In the genomic region with DNA sequence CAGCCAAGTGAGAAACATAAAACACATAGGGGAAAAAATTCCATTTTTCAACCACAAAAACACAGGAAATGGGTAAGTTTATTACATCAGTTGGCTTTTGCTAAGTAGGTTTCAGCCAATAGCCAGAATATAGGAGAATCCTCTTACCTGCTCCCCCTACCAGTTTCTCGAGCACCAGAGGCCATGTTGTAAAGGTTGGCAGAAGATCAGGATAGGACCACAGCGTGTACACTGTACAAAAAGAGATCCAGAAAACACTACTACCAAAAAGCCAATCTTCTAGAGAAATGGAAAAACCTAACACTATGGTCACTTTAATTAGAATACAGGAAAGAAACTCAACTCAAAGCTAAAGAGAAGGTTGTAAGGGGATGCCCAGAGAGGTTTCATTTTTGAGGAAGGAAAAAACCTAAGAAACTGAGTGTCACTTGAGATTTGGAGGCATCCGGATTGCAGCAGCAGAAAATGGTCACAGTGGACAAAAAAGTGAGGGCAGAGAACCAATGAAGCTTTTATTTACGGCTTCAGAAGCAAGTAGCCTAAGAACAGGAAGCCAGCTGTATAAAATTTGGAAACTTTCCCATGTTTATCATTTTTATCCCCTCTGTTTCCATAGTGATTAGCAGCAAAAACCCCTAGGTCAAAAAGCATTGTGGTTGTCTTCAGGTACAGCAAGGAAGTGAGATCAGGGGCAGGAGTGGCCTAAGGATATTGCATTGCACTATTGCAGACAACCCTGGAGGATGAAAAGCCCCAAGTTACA, we compare ENCODE assay signal across 1 cellular context.
TF ChIP-seq lines count a peak whose summit lies in the region.

No MANE protein-coding gene starts in this region.

TF ChIP-seq in GM12878, 131 proteins besides CTCF, POLR2A, EP300 and RAD21 (continued from another document and continues in another):
- TF ChIP-seq RAD51 (IDR thresholded peaks at IDR 0.05) (no peak), TCF12 (IDR thresholded peaks at IDR 0.05; ENCODE audit: low read depth, low read length) (no peak), STAT1 (conservative IDR thresholded peaks at IDR 0.05) (no peak), CHD2 (IDR thresholded peaks at IDR 0.05; ENCODE audit: borderline replicate concordance, low read depth, low read length) (no peak), ETV6 (conservative IDR thresholded peaks at IDR 0.05 in 1 of 2, IDR thresholded peaks at IDR 0.05 in 1 of 2; ENCODE audit: borderline replicate concordance in 1 of 2, low read depth in 1 of 2) (0 out of 4 replicates have a peak, but pooled peaks of 1 of the 2 experiments have one; percentile 4), YBX1 (IDR thresholded peaks at IDR 0.05) (no peak), ZNF384 (IDR thresholded peaks at IDR 0.05; ENCODE audit: borderline replicate concordance, low read depth, low read length) (no peak), MTA3 (IDR thresholded peaks at IDR 0.05; ENCODE audit: borderline replicate concordance, low read length) (no peak), RUNX3 (IDR thresholded peaks at IDR 0.05; ENCODE audit: low read length) (peak; percentile 84), BRCA1 (IDR thresholded peaks at IDR 0.05; ENCODE audit: low read depth, low read length) (no peak), PAX8 (IDR thresholded peaks at IDR 0.05) (no peak), NFYA (IDR thresholded peaks at IDR 0.05; ENCODE audit: borderline replicate concordance, low read depth, low read length) (no peak), NR2C2 (IDR thresholded peaks at IDR 0.05; ENCODE audit: borderline replicate concordance, control insufficient read depth, insufficient read length, low read depth) (no peak), RELA (IDR thresholded peaks at IDR 0.05; ENCODE audit: borderline replicate concordance, partially characterized antibody) (no peak), YY1 (IDR thresholded peaks at IDR 0.05; ENCODE audit: low read depth, low read length) (no peak), SREBF1 (IDR thresholded peaks at IDR 0.05; ENCODE audit: low read length) (no peak), SREBF2 (IDR thresholded peaks at IDR 0.05; ENCODE audit: low read length) (no peak), RFX5 (IDR thresholded peaks at IDR 0.05; ENCODE audit: low read depth, low read length) (no peak), POLR2AphosphoS2 (IDR thresholded peaks at IDR 0.05; ENCODE audit: low read depth, low read length) (no peak), FOXK2 (IDR thresholded peaks at IDR 0.05) (no peak), RCOR1 (conservative IDR thresholded peaks at IDR 0.05; ENCODE audit: low read depth, low read length) (no peak)
- TF ChIP-seq, protein P1, sequence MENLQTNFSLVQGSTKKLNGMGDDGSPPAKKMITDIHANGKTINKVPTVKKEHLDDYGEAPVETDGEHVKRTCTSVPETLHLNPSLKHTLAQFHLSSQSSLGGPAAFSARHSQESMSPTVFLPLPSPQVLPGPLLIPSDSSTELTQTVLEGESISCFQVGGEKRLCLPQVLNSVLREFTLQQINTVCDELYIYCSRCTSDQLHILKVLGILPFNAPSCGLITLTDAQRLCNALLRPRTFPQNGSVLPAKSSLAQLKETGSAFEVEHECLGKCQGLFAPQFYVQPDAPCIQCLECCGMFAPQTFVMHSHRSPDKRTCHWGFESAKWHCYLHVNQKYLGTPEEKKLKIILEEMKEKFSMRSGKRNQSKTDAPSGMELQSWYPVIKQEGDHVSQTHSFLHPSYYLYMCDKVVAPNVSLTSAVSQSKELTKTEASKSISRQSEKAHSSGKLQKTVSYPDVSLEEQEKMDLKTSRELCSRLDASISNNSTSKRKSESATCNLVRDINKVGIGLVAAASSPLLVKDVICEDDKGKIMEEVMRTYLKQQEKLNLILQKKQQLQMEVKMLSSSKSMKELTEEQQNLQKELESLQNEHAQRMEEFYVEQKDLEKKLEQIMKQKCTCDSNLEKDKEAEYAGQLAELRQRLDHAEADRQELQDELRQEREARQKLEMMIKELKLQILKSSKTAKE (IDR thresholded peaks at IDR 0.05; ENCODE audit: low read depth, poor library complexity, severe bottlenecking), result peak; percentile 27
- TF ChIP-seq, protein P2, sequence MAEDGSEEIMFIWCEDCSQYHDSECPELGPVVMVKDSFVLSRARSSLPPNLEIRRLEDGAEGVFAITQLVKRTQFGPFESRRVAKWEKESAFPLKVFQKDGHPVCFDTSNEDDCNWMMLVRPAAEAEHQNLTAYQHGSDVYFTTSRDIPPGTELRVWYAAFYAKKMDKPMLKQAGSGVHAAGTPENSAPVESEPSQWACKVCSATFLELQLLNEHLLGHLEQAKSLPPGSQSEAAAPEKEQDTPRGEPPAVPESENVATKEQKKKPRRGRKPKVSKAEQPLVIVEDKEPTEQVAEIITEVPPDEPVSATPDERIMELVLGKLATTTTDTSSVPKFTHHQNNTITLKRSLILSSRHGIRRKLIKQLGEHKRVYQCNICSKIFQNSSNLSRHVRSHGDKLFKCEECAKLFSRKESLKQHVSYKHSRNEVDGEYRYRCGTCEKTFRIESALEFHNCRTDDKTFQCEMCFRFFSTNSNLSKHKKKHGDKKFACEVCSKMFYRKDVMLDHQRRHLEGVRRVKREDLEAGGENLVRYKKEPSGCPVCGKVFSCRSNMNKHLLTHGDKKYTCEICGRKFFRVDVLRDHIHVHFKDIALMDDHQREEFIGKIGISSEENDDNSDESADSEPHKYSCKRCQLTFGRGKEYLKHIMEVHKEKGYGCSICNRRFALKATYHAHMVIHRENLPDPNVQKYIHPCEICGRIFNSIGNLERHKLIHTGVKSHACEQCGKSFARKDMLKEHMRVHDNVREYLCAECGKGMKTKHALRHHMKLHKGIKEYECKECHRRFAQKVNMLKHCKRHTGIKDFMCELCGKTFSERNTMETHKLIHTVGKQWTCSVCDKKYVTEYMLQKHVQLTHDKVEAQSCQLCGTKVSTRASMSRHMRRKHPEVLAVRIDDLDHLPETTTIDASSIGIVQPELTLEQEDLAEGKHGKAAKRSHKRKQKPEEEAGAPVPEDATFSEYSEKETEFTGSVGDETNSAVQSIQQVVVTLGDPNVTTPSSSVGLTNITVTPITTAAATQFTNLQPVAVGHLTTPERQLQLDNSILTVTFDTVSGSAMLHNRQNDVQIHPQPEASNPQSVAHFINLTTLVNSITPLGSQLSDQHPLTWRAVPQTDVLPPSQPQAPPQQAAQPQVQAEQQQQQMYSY (CRISPR knock-in tag; IDR thresholded peaks at IDR 0.05), result no peak
- TF ChIP-seq, protein P3, sequence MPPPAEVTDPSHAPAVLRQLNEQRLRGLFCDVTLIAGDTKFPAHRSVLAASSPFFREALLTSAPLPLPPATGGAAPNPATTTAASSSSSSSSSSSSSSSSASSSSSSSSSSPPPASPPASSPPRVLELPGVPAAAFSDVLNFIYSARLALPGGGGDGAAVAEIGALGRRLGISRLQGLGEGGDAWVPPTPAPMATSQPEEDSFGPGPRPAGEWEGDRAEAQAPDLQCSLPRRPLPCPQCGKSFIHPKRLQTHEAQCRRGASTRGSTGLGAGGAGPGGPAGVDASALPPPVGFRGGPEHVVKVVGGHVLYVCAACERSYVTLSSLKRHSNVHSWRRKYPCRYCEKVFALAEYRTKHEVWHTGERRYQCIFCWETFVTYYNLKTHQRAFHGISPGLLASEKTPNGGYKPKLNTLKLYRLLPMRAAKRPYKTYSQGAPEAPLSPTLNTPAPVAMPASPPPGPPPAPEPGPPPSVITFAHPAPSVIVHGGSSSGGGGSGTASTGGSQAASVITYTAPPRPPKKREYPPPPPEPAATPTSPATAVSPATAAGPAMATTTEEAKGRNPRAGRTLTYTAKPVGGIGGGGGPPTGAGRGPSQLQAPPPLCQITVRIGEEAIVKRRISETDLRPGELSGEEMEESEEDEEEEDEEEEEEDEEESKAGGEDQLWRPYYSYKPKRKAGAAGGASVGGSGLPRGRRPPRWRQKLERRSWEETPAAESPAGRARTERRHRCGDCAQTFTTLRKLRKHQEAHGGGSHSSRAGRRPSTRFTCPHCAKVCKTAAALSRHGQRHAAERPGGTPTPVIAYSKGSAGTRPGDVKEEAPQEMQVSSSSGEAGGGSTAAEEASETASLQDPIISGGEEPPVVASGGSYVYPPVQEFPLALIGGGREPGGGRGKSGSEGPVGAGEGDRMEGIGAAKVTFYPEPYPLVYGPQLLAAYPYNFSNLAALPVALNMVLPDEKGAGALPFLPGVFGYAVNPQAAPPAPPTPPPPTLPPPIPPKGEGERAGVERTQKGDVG (CRISPR knock-in tag; IDR thresholded peaks at IDR 0.05), result no peak
- TF ChIP-seq, protein P4, sequence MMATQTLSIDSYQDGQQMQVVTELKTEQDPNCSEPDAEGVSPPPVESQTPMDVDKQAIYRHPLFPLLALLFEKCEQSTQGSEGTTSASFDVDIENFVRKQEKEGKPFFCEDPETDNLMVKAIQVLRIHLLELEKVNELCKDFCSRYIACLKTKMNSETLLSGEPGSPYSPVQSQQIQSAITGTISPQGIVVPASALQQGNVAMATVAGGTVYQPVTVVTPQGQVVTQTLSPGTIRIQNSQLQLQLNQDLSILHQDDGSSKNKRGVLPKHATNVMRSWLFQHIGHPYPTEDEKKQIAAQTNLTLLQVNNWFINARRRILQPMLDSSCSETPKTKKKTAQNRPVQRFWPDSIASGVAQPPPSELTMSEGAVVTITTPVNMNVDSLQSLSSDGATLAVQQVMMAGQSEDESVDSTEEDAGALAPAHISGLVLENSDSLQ (IDR thresholded peaks at IDR 0.05), result peak; percentile 30; the same call in 1 of the 2 replicates
- TF ChIP-seq, protein P5, sequence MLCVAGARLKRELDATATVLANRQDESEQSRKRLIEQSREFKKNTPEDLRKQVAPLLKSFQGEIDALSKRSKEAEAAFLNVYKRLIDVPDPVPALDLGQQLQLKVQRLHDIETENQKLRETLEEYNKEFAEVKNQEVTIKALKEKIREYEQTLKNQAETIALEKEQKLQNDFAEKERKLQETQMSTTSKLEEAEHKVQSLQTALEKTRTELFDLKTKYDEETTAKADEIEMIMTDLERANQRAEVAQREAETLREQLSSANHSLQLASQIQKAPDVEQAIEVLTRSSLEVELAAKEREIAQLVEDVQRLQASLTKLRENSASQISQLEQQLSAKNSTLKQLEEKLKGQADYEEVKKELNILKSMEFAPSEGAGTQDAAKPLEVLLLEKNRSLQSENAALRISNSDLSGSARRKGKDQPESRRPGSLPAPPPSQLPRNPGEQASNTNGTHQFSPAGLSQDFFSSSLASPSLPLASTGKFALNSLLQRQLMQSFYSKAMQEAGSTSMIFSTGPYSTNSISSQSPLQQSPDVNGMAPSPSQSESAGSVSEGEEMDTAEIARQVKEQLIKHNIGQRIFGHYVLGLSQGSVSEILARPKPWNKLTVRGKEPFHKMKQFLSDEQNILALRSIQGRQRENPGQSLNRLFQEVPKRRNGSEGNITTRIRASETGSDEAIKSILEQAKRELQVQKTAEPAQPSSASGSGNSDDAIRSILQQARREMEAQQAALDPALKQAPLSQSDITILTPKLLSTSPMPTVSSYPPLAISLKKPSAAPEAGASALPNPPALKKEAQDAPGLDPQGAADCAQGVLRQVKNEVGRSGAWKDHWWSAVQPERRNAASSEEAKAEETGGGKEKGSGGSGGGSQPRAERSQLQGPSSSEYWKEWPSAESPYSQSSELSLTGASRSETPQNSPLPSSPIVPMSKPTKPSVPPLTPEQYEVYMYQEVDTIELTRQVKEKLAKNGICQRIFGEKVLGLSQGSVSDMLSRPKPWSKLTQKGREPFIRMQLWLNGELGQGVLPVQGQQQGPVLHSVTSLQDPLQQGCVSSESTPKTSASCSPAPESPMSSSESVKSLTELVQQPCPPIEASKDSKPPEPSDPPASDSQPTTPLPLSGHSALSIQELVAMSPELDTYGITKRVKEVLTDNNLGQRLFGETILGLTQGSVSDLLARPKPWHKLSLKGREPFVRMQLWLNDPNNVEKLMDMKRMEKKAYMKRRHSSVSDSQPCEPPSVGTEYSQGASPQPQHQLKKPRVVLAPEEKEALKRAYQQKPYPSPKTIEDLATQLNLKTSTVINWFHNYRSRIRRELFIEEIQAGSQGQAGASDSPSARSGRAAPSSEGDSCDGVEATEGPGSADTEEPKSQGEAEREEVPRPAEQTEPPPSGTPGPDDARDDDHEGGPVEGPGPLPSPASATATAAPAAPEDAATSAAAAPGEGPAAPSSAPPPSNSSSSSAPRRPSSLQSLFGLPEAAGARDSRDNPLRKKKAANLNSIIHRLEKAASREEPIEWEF (IDR thresholded peaks at IDR 0.05; ENCODE audit: insufficient replicate concordance, low read depth, low read length), result no peak
- TF ChIP-seq, protein P6, sequence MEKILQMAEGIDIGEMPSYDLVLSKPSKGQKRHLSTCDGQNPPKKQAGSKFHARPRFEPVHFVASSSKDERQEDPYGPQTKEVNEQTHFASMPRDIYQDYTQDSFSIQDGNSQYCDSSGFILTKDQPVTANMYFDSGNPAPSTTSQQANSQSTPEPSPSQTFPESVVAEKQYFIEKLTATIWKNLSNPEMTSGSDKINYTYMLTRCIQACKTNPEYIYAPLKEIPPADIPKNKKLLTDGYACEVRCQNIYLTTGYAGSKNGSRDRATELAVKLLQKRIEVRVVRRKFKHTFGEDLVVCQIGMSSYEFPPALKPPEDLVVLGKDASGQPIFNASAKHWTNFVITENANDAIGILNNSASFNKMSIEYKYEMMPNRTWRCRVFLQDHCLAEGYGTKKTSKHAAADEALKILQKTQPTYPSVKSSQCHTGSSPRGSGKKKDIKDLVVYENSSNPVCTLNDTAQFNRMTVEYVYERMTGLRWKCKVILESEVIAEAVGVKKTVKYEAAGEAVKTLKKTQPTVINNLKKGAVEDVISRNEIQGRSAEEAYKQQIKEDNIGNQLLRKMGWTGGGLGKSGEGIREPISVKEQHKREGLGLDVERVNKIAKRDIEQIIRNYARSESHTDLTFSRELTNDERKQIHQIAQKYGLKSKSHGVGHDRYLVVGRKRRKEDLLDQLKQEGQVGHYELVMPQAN (conservative IDR thresholded peaks at IDR 0.05), result no peak
- TF ChIP-seq, protein P7, sequence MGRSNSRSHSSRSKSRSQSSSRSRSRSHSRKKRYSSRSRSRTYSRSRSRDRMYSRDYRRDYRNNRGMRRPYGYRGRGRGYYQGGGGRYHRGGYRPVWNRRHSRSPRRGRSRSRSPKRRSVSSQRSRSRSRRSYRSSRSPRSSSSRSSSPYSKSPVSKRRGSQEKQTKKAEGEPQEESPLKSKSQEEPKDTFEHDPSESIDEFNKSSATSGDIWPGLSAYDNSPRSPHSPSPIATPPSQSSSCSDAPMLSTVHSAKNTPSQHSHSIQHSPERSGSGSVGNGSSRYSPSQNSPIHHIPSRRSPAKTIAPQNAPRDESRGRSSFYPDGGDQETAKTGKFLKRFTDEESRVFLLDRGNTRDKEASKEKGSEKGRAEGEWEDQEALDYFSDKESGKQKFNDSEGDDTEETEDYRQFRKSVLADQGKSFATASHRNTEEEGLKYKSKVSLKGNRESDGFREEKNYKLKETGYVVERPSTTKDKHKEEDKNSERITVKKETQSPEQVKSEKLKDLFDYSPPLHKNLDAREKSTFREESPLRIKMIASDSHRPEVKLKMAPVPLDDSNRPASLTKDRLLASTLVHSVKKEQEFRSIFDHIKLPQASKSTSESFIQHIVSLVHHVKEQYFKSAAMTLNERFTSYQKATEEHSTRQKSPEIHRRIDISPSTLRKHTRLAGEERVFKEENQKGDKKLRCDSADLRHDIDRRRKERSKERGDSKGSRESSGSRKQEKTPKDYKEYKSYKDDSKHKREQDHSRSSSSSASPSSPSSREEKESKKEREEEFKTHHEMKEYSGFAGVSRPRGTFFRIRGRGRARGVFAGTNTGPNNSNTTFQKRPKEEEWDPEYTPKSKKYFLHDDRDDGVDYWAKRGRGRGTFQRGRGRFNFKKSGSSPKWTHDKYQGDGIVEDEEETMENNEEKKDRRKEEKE (IDR thresholded peaks at IDR 0.05), result no peak
- TF ChIP-seq, protein P8, sequence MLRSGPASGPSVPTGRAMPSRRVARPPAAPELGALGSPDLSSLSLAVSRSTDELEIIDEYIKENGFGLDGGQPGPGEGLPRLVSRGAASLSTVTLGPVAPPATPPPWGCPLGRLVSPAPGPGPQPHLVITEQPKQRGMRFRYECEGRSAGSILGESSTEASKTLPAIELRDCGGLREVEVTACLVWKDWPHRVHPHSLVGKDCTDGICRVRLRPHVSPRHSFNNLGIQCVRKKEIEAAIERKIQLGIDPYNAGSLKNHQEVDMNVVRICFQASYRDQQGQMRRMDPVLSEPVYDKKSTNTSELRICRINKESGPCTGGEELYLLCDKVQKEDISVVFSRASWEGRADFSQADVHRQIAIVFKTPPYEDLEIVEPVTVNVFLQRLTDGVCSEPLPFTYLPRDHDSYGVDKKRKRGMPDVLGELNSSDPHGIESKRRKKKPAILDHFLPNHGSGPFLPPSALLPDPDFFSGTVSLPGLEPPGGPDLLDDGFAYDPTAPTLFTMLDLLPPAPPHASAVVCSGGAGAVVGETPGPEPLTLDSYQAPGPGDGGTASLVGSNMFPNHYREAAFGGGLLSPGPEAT (IDR thresholded peaks at IDR 0.05; ENCODE audit: low read depth), result peak; percentile 67
